1 cellular context compared by ENCODE assay signal in genomic region chr7:100266576-100267354, GRCh38.
TF ChIP-seq lines count a peak whose summit lies in the region.

No MANE protein-coding gene starts in this region.

TF ChIP-seq in K562, 482 proteins besides CTCF, POLR2A, EP300 and RAD21:
- TF ChIP-seq CHD4 (IDR thresholded peaks at IDR 0.05; ENCODE audit: insufficient read depth, insufficient replicate concordance, low read depth, low read length, poor library complexity, severe bottlenecking) = peak; percentile 15
- TF ChIP-seq ZFP36 (IDR thresholded peaks at IDR 0.05; ENCODE audit: low read depth, low read length, partially characterized antibody) = peak; percentile 88
- peak; percentile 57 for TF ChIP-seq RBM25 (IDR thresholded peaks at IDR 0.05; ENCODE audit: low read depth, low read length, severe bottlenecking)
- no peak for TF ChIP-seq MEF2D (tag; conservative IDR thresholded peaks at IDR 0.05; ENCODE audit: low read depth)
